Comparison of ENCODE assay signal across 13 cellular contexts in genomic region chr2:43210125-43210466, GRCh38. TPM values are rescaled to one million over a fixed set of nuclear protein-coding genes. Genes with fewer than 3 reads are reported as not detected.
DNase-seq lines count a peak whose midpoint lies in the region; ATAC-seq and TF ChIP-seq lines count a peak whose summit lies in the region.
"Had no signal": no experiment of that assay in that cellular context is flagged by ENCODE, and none has a peak within 500 bp of the region (broad histone marks: within the 10 kb centered on the region; RNA-seq: fewer than 3 reads in every experiment).

No MANE protein-coding gene starts in this region.

- no peak for TF ChIP-seq EP300 in transverse colon (IDR thresholded peaks at IDR 0.05; ENCODE audit: low read depth)

- TF ChIP-seq POLR2A in transverse colon (IDR thresholded peaks at IDR 0.05): no peak

- H3K9ac ChIP-seq in mucosa of rectum (ENCODE audit: low read depth in 1 of 2, low read length in 2 of 2): peak overlapping the region; percentile 28 to 56

- H3K27me3 ChIP-seq in mucosa of rectum (ENCODE audit: control insufficient read depth in 2 of 2, insufficient read depth in 2 of 2, low read length in 2 of 2) (no peaks in the 10 kb centered on the region), transverse colon (no peaks in the 10 kb centered on the region)
- no peaks in the 10 kb centered on the region for H3K27me3 ChIP-seq in CD8-positive, alpha-beta memory T cell (ENCODE audit: insufficient read depth, low read length, poor library complexity, severe bottlenecking)
- H3K27me3 ChIP-seq: cardiac muscle cell, SJSA1 had no signal

- TF ChIP-seq CTCF in activated CD8-positive, alpha-beta T cell treated with anti-CD3 and anti-CD28 coated beads for 36 hours (IDR thresholded peaks at IDR 0.05): no peak
- no peak for TF ChIP-seq CTCF in transverse colon (IDR thresholded peaks at IDR 0.05)

- no peaks in the 10 kb centered on the region for H3K9me3 ChIP-seq in mucosa of rectum (ENCODE audit: control insufficient read depth in 2 of 2, low read length in 2 of 2)
- no peaks in the 10 kb centered on the region for H3K9me3 ChIP-seq in transverse colon
- no peaks in the 10 kb centered on the region for H3K9me3 ChIP-seq in CD8-positive, alpha-beta memory T cell (ENCODE audit: low read length)
- H3K9me3 ChIP-seq: SJSA1 had no signal

- no peaks in the 10 kb centered on the region for H3K27me3 Mint-ChIP-seq in activated CD8-positive, alpha-beta T cell treated with anti-CD3 and anti-CD28 coated beads, Interleukin-2, amount 10 ng/mL, durations not matched to agents 7 days and 5 days (ENCODE audit: low read depth)
- H3K27me3 Mint-ChIP-seq in activated CD8-positive, alpha-beta T cell treated with anti-CD3 and anti-CD28 coated beads for 36 hours: no peaks in the 10 kb centered on the region
- H3K27me3 Mint-ChIP-seq in activated naive CD8-positive, alpha-beta T cell treated with anti-CD3 and anti-CD28 coated beads, Interleukin-2, amount 50 U/mL, for 24 hours: no peaks in the 10 kb centered on the region
- no peaks in the 10 kb centered on the region for H3K27me3 Mint-ChIP-seq in CD8-positive, alpha-beta memory T cell

- no peaks in the 10 kb centered on the region for H3K36me3 ChIP-seq in mucosa of rectum (ENCODE audit: control insufficient read depth in 2 of 2, insufficient read depth in 2 of 2, low read length in 2 of 2)
- no peaks in the 10 kb centered on the region for H3K36me3 ChIP-seq in transverse colon
- H3K36me3 ChIP-seq in CD8-positive, alpha-beta memory T cell (ENCODE audit: insufficient read depth, low read length): no peaks in the 10 kb centered on the region
- H3K36me3 ChIP-seq: cardiac muscle cell, SJSA1 had no signal

- H3K27ac ChIP-seq in mucosa of rectum (ENCODE audit: low read depth in 2 of 2, low read length in 2 of 2) (peak overlapping the region; percentile 80 to 81), transverse colon (peak overlapping the region; percentile 55 to 70 (median 64))
- no peak overlapping the region for H3K27ac ChIP-seq in CD8-positive, alpha-beta memory T cell (ENCODE audit: low read depth, low read length)

- in situ Hi-C loops in transverse colon (cut with MboI; ENCODE audit: low pct_ligation_motif_present in 1 of 4, low pct_unique_long_range_greater_than_20kb in 1 of 4, low sequenced_read_pairs in 3 of 4): loop anchor here in 1 of 4 donors (10.0 kb wide), 1 partner anchor 45 kb away; no protein-coding TSS in a partner anchor

- peak overlapping the region; percentile 37 for H3K27ac Mint-ChIP-seq in activated CD8-positive, alpha-beta T cell treated with anti-CD3 and anti-CD28 coated beads, Interleukin-2, amount 10 ng/mL, durations not matched to agents 7 days and 5 days
- H3K27ac Mint-ChIP-seq in activated CD8-positive, alpha-beta T cell treated with anti-CD3 and anti-CD28 coated beads for 36 hours: no peak overlapping the region
- H3K27ac Mint-ChIP-seq in activated naive CD8-positive, alpha-beta T cell treated with anti-CD3 and anti-CD28 coated beads, Interleukin-2, amount 50 U/mL, for 24 hours: peak overlapping the region; percentile 22
- peak overlapping the region in 1 of 8 donors; percentile 55 for H3K27ac Mint-ChIP-seq in CD8-positive, alpha-beta memory T cell
- H3K27ac Mint-ChIP-seq: activated naive CD4-positive, alpha-beta T cell treated with anti-CD3 and anti-CD28 coated beads, Interleukin-2, amount 10 ng/mL, durations not matched to agents 7 days and 5 days had no signal

- DNase-seq in activated CD8-positive, alpha-beta T cell treated with anti-CD3 and anti-CD28 coated beads, Interleukin-2, amount 10 ng/mL, durations not matched to agents 7 days and 5 days: no peak
- DNase-seq in activated CD8-positive, alpha-beta T cell treated with anti-CD3 and anti-CD28 coated beads for 36 hours: no peak
- DNase-seq in activated naive CD8-positive, alpha-beta T cell treated with anti-CD3 and anti-CD28 coated beads, Interleukin-2, amount 50 U/mL, for 24 hours: no peak
- DNase-seq in transverse colon (no peak), DMS153 treated with DMSO at 0.1 percent for 48 hours (lab: John Stamatoyannopoulos, UW; ENCODE audit: unreplicated experiment) (no peak)
- no peak for DNase-seq in CD8-positive, alpha-beta memory T cell
- DNase-seq: glutamatergic neuron, islet precursor cell had no signal

- H3K4me1 ChIP-seq in mucosa of rectum (ENCODE audit: control insufficient read depth in 2 of 2, insufficient read depth in 2 of 2, low read length in 2 of 2): peaks cover 15 to 25% of the 10 kb centered on the region in 2 donors
- H3K4me1 ChIP-seq in transverse colon: peaks cover 7 to 21% (median 11%) of the 10 kb centered on the region in 4 donors
- peaks cover 12% of the 10 kb centered on the region for H3K4me1 ChIP-seq in CD8-positive, alpha-beta memory T cell (ENCODE audit: insufficient read depth, low read length)

- CTCF ChIA-PET in activated CD8-positive, alpha-beta T cell treated with anti-CD3 and anti-CD28 coated beads, Interleukin-2, amount 10 ng/mL, durations not matched to agents 7 days and 5 days (lab: Charles Lee): interaction anchor here (0.8 kb wide), 1 partner anchor 40 kb away, joined by 3 read pairs; no protein-coding TSS in a partner anchor
- CTCF ChIA-PET in activated CD8-positive, alpha-beta T cell treated with anti-CD3 and anti-CD28 coated beads for 36 hours (lab: Charles Lee): interaction anchor here (1.1 to 2.1 kb wide), 3 partner anchors 19 to 40 kb away, joined by 3 to 6 read pairs (median 3); no protein-coding TSS in a partner anchor
- CTCF ChIA-PET in CD8-positive, alpha-beta memory T cell (lab: Charles Lee): interaction anchor here (1.5 kb wide), 1 partner anchor 9 kb away, joined by 6 read pairs; no protein-coding TSS in a partner anchor

- H3K4me3 ChIP-seq in mucosa of rectum (ENCODE audit: low read length in 2 of 2) (no peak overlapping the region), transverse colon (no peak overlapping the region)
- no peak overlapping the region for H3K4me3 ChIP-seq in CD8-positive, alpha-beta memory T cell (ENCODE audit: low read length)
- H3K4me3 ChIP-seq: cardiac muscle cell, SJSA1 had no signal

- H3K4me3 Mint-ChIP-seq in activated CD8-positive, alpha-beta T cell treated with anti-CD3 and anti-CD28 coated beads, Interleukin-2, amount 10 ng/mL, durations not matched to agents 7 days and 5 days: no peak overlapping the region
- H3K4me3 Mint-ChIP-seq in activated CD8-positive, alpha-beta T cell treated with anti-CD3 and anti-CD28 coated beads for 36 hours: no peak overlapping the region
- H3K4me3 Mint-ChIP-seq in activated naive CD8-positive, alpha-beta T cell treated with anti-CD3 and anti-CD28 coated beads, Interleukin-2, amount 50 U/mL, for 24 hours: no peak overlapping the region
- H3K4me3 Mint-ChIP-seq in CD8-positive, alpha-beta memory T cell: no peak overlapping the region
- H3K4me3 Mint-ChIP-seq: activated naive CD4-positive, alpha-beta T cell treated with anti-CD3 and anti-CD28 coated beads, Interleukin-2, amount 10 ng/mL, durations not matched to agents 7 days and 5 days had no signal

- no peaks in the 10 kb centered on the region for H3K36me3 Mint-ChIP-seq in activated CD8-positive, alpha-beta T cell treated with anti-CD3 and anti-CD28 coated beads, Interleukin-2, amount 10 ng/mL, durations not matched to agents 7 days and 5 days (ENCODE audit: low read depth)
- H3K36me3 Mint-ChIP-seq in activated CD8-positive, alpha-beta T cell treated with anti-CD3 and anti-CD28 coated beads for 36 hours (ENCODE audit: low read depth): no peaks in the 10 kb centered on the region
- no peaks in the 10 kb centered on the region for H3K36me3 Mint-ChIP-seq in activated naive CD8-positive, alpha-beta T cell treated with anti-CD3 and anti-CD28 coated beads, Interleukin-2, amount 50 U/mL, for 24 hours (ENCODE audit: low read depth)
- H3K36me3 Mint-ChIP-seq in CD8-positive, alpha-beta memory T cell: peaks cover 4 to 7% (median 5%) of the 10 kb centered on the region in 3 donors

- POLR2A ChIA-PET in activated CD8-positive, alpha-beta T cell treated with anti-CD3 and anti-CD28 coated beads, Interleukin-2, amount 10 ng/mL, durations not matched to agents 7 days and 5 days (lab: Charles Lee): interaction anchor here (1.0 kb wide), 1 partner anchor 9 kb away, joined by 3 read pairs; no protein-coding TSS in a partner anchor
- POLR2A ChIA-PET in activated CD8-positive, alpha-beta T cell treated with anti-CD3 and anti-CD28 coated beads for 36 hours (lab: Charles Lee): interaction anchor here (1.1 to 2.1 kb wide), 3 partner anchors 10 to 73 kb away, joined by 3 to 7 read pairs (median 3); no protein-coding TSS in a partner anchor
- POLR2A ChIA-PET in CD8-positive, alpha-beta memory T cell (lab: Charles Lee): interaction anchor here (1.0 kb wide), 1 partner anchor 8 kb away, joined by 3 read pairs; no protein-coding TSS in a partner anchor

- 84% methylated on average over 6 of the region's 6 CpGs; no CpG with 5 or more reads in 1 of the 2 donors for WGBS in transverse colon (ENCODE audit: low coverage in 1 of 2), 2 donors

- H3K4me1 Mint-ChIP-seq in activated CD8-positive, alpha-beta T cell treated with anti-CD3 and anti-CD28 coated beads, Interleukin-2, amount 10 ng/mL, durations not matched to agents 7 days and 5 days (ENCODE audit: low read depth): peaks cover 33% of the 10 kb centered on the region
- H3K4me1 Mint-ChIP-seq in activated CD8-positive, alpha-beta T cell treated with anti-CD3 and anti-CD28 coated beads for 36 hours (ENCODE audit: low read depth): peaks cover 25% of the 10 kb centered on the region
- peaks cover 28% of the 10 kb centered on the region for H3K4me1 Mint-ChIP-seq in activated naive CD8-positive, alpha-beta T cell treated with anti-CD3 and anti-CD28 coated beads, Interleukin-2, amount 50 U/mL, for 24 hours
- peaks cover 20 to 52% (median 27%) of the 10 kb centered on the region in 3 donors for H3K4me1 Mint-ChIP-seq in CD8-positive, alpha-beta memory T cell

- intact Hi-C loops in activated CD8-positive, alpha-beta T cell treated with anti-CD3 and anti-CD28 coated beads for 36 hours (cut with micrococcal nuclease): no loop called here
- intact Hi-C loops in transverse colon (cut with DNase I; ENCODE audit: low total_unique reads): no loop called here

- H3K9me3 Mint-ChIP-seq in activated CD8-positive, alpha-beta T cell treated with anti-CD3 and anti-CD28 coated beads, Interleukin-2, amount 10 ng/mL, durations not matched to agents 7 days and 5 days (ENCODE audit: insufficient read depth): no peaks in the 10 kb centered on the region
- H3K9me3 Mint-ChIP-seq in activated CD8-positive, alpha-beta T cell treated with anti-CD3 and anti-CD28 coated beads for 36 hours: no peaks in the 10 kb centered on the region
- H3K9me3 Mint-ChIP-seq in activated naive CD8-positive, alpha-beta T cell treated with anti-CD3 and anti-CD28 coated beads, Interleukin-2, amount 50 U/mL, for 24 hours: no peaks in the 10 kb centered on the region
- H3K9me3 Mint-ChIP-seq in CD8-positive, alpha-beta memory T cell: no peaks in the 10 kb centered on the region
- H3K9me3 Mint-ChIP-seq: activated naive CD4-positive, alpha-beta T cell treated with anti-CD3 and anti-CD28 coated beads, Interleukin-2, amount 10 ng/mL, durations not matched to agents 7 days and 5 days had no signal

- peak; percentile 13 for ATAC-seq in activated CD8-positive, alpha-beta T cell treated with anti-CD3 and anti-CD28 coated beads, Interleukin-2, amount 10 ng/mL, durations not matched to agents 7 days and 5 days
- no peak for ATAC-seq in activated CD8-positive, alpha-beta T cell treated with anti-CD3 and anti-CD28 coated beads for 36 hours
- no peak for ATAC-seq in activated naive CD8-positive, alpha-beta T cell treated with anti-CD3 and anti-CD28 coated beads, Interleukin-2, amount 50 U/mL, for 24 hours
- no peak for ATAC-seq in activated CD4-positive, CD25-positive, alpha-beta regulatory T cell treated with anti-CD3 and anti-CD28 coated beads, Interleukin-2, amount 50 U/mL, for 24 hours

RNA-seq across cellular contexts. Expression of gene ZFP36L2, which starts 16.3 kb away (rescaled TPM):
- total RNA-seq in activated CD8-positive, alpha-beta T cell treated with anti-CD3 and anti-CD28 coated beads, Interleukin-2, amount 10 ng/mL, durations not matched to agents 7 days and 5 days: 100 to 1,000 TPM; 166 TPM
- 100 to 1,000 TPM; 102 to 106 TPM for total RNA-seq in activated CD8-positive, alpha-beta T cell treated with anti-CD3 and anti-CD28 coated beads for 36 hours
- 100 to 1,000 TPM; 114 to 305 (median 208) TPM for total RNA-seq in transverse colon
- 10 to 100 TPM; 98.0 to 98.6 TPM for total RNA-seq in CD8-positive, alpha-beta memory T cell
- polyA plus RNA-seq in CD8-positive, alpha-beta memory T cell: 737 TPM
